In genomic region chr14:80465541-80466220, GRCh38 we compare ENCODE assay signal across 22 cellular contexts.
"Had no signal": no experiment of that assay in that cellular context is flagged by ENCODE, and none has a peak within 500 bp of the region (broad histone marks: within the 10 kb centered on the region; RNA-seq: fewer than 3 reads in every experiment).

No MANE protein-coding gene starts in this region.

- H3K27me3 Mint-ChIP-seq: activated CD4-positive, alpha-beta T cell treated with anti-CD3 and anti-CD28 coated beads, Interleukin-2, amount 10 ng/mL, durations not matched to agents 24 days and 14 days; activated CD8-positive, alpha-beta T cell treated with anti-CD3 and anti-CD28 coated beads for 36 hours; activated naive CD4-positive, alpha-beta T cell treated with anti-CD3 and anti-CD28 coated beads, Interleukin-2, amount 10 ng/mL, durations not matched to agents 7 days and 5 days; dendritic cell treated with granulocyte-macrophage colony-stimulating factor and Interleukin-4, amounts not matched to agents 40 ng/mL and 50 ng/mL, for 4 days; naive thymus-derived CD4-positive, alpha-beta T cell; stimulated activated naive CD8-positive, alpha-beta T cell treated with anti-CD3 and anti-CD28 coated beads, Interleukin-15, Interleukin-2, amounts not matched to agents 100 ng/mL and 50 ng/mL, for 24 hours had no signal

- ATAC-seq: activated CD8-positive, alpha-beta T cell treated with anti-CD3 and anti-CD28 coated beads for 36 hours; gastroesophageal sphincter; heart right ventricle; mucosa of descending colon; naive thymus-derived CD4-positive, alpha-beta T cell; psoas muscle; right cardiac atrium had no signal

- H3K4me1 Mint-ChIP-seq: activated CD4-positive, alpha-beta T cell treated with anti-CD3 and anti-CD28 coated beads, Interleukin-2, amount 10 ng/mL, durations not matched to agents 24 days and 14 days; activated naive CD4-positive, alpha-beta T cell treated with anti-CD3 and anti-CD28 coated beads, Interleukin-2, amount 10 ng/mL, durations not matched to agents 7 days and 5 days; immature natural killer cell; naive thymus-derived CD4-positive, alpha-beta T cell had no signal

- H3K4me3 ChIP-seq: cardiac muscle cell, esophagus muscularis mucosa, gastroesophageal sphincter, heart right ventricle, mucosa of descending colon, ovary, psoas muscle, skin epidermis, transverse colon, uterus had no signal

- H3K27ac Mint-ChIP-seq: activated CD4-positive, alpha-beta T cell treated with anti-CD3 and anti-CD28 coated beads, Interleukin-2, amount 10 ng/mL, durations not matched to agents 24 days and 14 days; activated CD8-positive, alpha-beta T cell treated with anti-CD3 and anti-CD28 coated beads for 36 hours; activated naive CD4-positive, alpha-beta T cell treated with anti-CD3 and anti-CD28 coated beads, Interleukin-2, amount 10 ng/mL, durations not matched to agents 7 days and 5 days; dendritic cell treated with granulocyte-macrophage colony-stimulating factor and Interleukin-4, amounts not matched to agents 40 ng/mL and 50 ng/mL, for 4 days; immature natural killer cell; naive thymus-derived CD4-positive, alpha-beta T cell; stimulated activated naive CD8-positive, alpha-beta T cell treated with anti-CD3 and anti-CD28 coated beads, Interleukin-15, Interleukin-2, amounts not matched to agents 100 ng/mL and 50 ng/mL, for 24 hours had no signal

- H3K27ac ChIP-seq: cardiac muscle cell, esophagus muscularis mucosa, gastroesophageal sphincter, heart right ventricle, ovary, psoas muscle, skin epidermis, transverse colon, uterus had no signal

- H3K36me3 Mint-ChIP-seq: activated naive CD4-positive, alpha-beta T cell treated with anti-CD3 and anti-CD28 coated beads, Interleukin-2, amount 10 ng/mL, durations not matched to agents 7 days and 5 days; immature natural killer cell had no signal

- H3K9me3 ChIP-seq: esophagus muscularis mucosa, gastroesophageal sphincter, mucosa of descending colon, ovary, psoas muscle, transverse colon, uterus had no signal

- H3K36me3 ChIP-seq: cardiac muscle cell, esophagus muscularis mucosa, gastroesophageal sphincter, heart right ventricle, ovary, transverse colon, uterus had no signal

- H3K4me3 Mint-ChIP-seq: activated CD4-positive, alpha-beta T cell treated with anti-CD3 and anti-CD28 coated beads, Interleukin-2, amount 10 ng/mL, durations not matched to agents 24 days and 14 days; activated CD8-positive, alpha-beta T cell treated with anti-CD3 and anti-CD28 coated beads for 36 hours; activated naive CD4-positive, alpha-beta T cell treated with anti-CD3 and anti-CD28 coated beads, Interleukin-2, amount 10 ng/mL, durations not matched to agents 7 days and 5 days; dendritic cell treated with granulocyte-macrophage colony-stimulating factor and Interleukin-4, amounts not matched to agents 40 ng/mL and 50 ng/mL, for 4 days; immature natural killer cell; naive thymus-derived CD4-positive, alpha-beta T cell; stimulated activated naive CD8-positive, alpha-beta T cell treated with anti-CD3 and anti-CD28 coated beads, Interleukin-15, Interleukin-2, amounts not matched to agents 100 ng/mL and 50 ng/mL, for 24 hours had no signal

- H3K9me3 Mint-ChIP-seq: activated CD4-positive, alpha-beta T cell treated with anti-CD3 and anti-CD28 coated beads, Interleukin-2, amount 10 ng/mL, durations not matched to agents 24 days and 14 days had no signal

- DNase-seq: activated CD4-positive, alpha-beta T cell treated with anti-CD3 and anti-CD28 coated beads, Interleukin-2, amount 10 ng/mL, durations not matched to agents 24 days and 14 days; activated CD8-positive, alpha-beta T cell treated with anti-CD3 and anti-CD28 coated beads for 36 hours; activated effector memory CD4-positive, alpha-beta T cell treated with Interleukin-2 at 50 U/mL for 16 hours; activated naive CD4-positive, alpha-beta T cell treated with anti-CD3 and anti-CD28 coated beads, Interleukin-2, amount 10 ng/mL, durations not matched to agents 7 days and 5 days; activated T-cell treated with anti-CD3 and anti-CD28 coated beads, Interleukin-2, amount 50 U/mL, for 1 hour; effector CD8-positive, alpha-beta T cell; heart right ventricle; immature natural killer cell; mesenchymal stem cell; mucosa of descending colon; naive thymus-derived CD4-positive, alpha-beta T cell; ovary; psoas muscle; right cardiac atrium; transverse colon; uterus had no signal

- H3K4me1 ChIP-seq: esophagus muscularis mucosa, gastroesophageal sphincter, heart right ventricle, psoas muscle, transverse colon, uterus had no signal

- H3K27me3 ChIP-seq: cardiac muscle cell, esophagus muscularis mucosa, gastroesophageal sphincter, heart right ventricle, ovary, transverse colon, uterus had no signal
